13 cellular contexts compared by ENCODE assay signal in the genomic region with DNA sequence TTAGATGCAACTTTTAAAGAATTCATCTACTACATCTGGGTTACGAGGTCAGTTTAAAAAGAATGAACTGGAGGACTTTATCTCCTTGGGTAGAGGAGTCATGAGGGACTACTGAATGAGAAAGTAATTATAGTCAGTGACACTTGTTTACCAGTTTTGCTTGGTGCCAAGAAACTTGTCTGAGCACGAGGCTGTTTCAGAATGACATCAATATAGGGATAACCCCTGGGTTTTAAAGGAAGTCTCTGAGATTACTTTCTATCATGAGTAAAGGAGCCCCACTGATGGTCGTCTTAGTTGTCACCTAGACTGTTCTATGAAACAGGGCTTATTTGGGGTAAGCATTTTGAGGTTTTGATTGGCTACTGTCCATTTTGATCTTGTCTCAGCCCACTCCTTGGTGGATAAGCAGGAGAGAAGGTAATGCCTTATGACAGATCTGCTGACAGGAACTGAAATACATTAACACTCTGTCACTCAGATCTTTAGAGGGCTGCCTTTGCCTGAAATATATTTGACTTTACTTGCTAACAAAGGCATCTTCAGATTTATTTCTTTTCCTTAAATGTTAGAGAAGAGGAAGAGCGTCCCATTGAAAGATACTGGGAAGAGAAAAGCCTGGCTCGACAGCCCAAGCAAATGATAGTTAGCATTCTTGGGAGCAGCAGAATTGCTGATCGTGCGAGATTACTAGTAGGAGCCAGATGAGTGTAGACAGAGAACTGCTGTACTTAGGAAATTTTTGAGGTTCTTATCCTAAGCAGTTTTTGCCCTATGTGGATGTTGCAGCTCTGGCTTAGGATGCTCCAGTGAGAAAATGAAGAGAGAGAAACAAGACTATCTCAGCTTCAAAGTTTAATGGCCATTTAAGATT.
DNase-seq lines count a peak whose midpoint lies in the region; ATAC-seq and TF ChIP-seq lines count a peak whose summit lies in the region.
"Had no signal": no experiment of that assay in that cellular context is flagged by ENCODE, and none has a peak within 500 bp of the region (broad histone marks: within the 10 kb centered on the region; RNA-seq: fewer than 3 reads in every experiment).

No MANE protein-coding gene starts in this region.

- in situ Hi-C loops in brain microvascular endothelial cell (cut with HindIII; ENCODE audit: low pct_ligation_motif_present, low sequenced_read_pairs) = no loop called here

- peaks cover 9% of the 10 kb centered on the region for H3K4me1 Mint-ChIP-seq in activated T-cell treated with anti-CD3 and anti-CD28 coated beads, Interleukin-2, amount 50 U/mL, for 72 hours (ENCODE audit: low read depth)
- peaks cover 3% of the 10 kb centered on the region for H3K4me1 Mint-ChIP-seq in activated naive CD4-positive, alpha-beta T cell treated with anti-CD3 and anti-CD28 coated beads, Interleukin-2, amount 10 ng/mL, durations not matched to agents 7 days and 5 days

- H3K4me3 Mint-ChIP-seq in activated T-cell treated with anti-CD3 and anti-CD28 coated beads, Interleukin-2, amount 50 U/mL, for 72 hours = no peak overlapping the region
- no peak overlapping the region for H3K4me3 Mint-ChIP-seq in activated naive CD4-positive, alpha-beta T cell treated with anti-CD3 and anti-CD28 coated beads, Interleukin-2, amount 10 ng/mL, durations not matched to agents 7 days and 5 days
- H3K4me3 Mint-ChIP-seq: activated naive CD8-positive, alpha-beta T cell; naive B cell had no signal

- H3K9me3 Mint-ChIP-seq in activated T-cell treated with anti-CD3 and anti-CD28 coated beads, Interleukin-2, amount 50 U/mL, for 72 hours = peaks cover 2% of the 10 kb centered on the region in 2 donors
- peaks cover 7% of the 10 kb centered on the region for H3K9me3 Mint-ChIP-seq in activated naive CD4-positive, alpha-beta T cell treated with anti-CD3 and anti-CD28 coated beads, Interleukin-2, amount 10 ng/mL, durations not matched to agents 7 days and 5 days

- TF ChIP-seq CTCF in HEK293 (tag by site-specific recombination; IDR thresholded peaks at IDR 0.05) (no peak), brain microvascular endothelial cell (IDR thresholded peaks at IDR 0.05; ENCODE audit: low read depth, low read length, missing control alignments) (no peak)

- H3K27me3 Mint-ChIP-seq in activated T-cell treated with anti-CD3 and anti-CD28 coated beads, Interleukin-2, amount 50 U/mL, for 72 hours (ENCODE audit: low read depth) = no peaks in the 10 kb centered on the region
- no peaks in the 10 kb centered on the region for H3K27me3 Mint-ChIP-seq in activated naive CD4-positive, alpha-beta T cell treated with anti-CD3 and anti-CD28 coated beads, Interleukin-2, amount 10 ng/mL, durations not matched to agents 7 days and 5 days
- H3K27me3 Mint-ChIP-seq: activated naive CD8-positive, alpha-beta T cell; naive B cell had no signal

- peak; percentile 1 to 2 for DNase-seq in activated T-cell treated with anti-CD3 and anti-CD28 coated beads, Interleukin-2, amount 50 U/mL, for 72 hours
- DNase-seq in activated T-cell treated with anti-CD3 and anti-CD28 coated beads for 4 hours (no peak), renal cortical epithelial cell (ENCODE audit: low read depth) (peak; percentile 37), brain microvascular endothelial cell (no peak), mesenteric fat pad (ENCODE audit: low spot score) (no peak)
- DNase-seq in activated naive CD4-positive, alpha-beta T cell treated with anti-CD3 and anti-CD28 coated beads, Interleukin-2, amount 10 ng/mL, durations not matched to agents 7 days and 5 days = no peak
- DNase-seq: naive B cell, NCI-H2171, tibial artery had no signal

- no peaks in the 10 kb centered on the region for H3K4me1 ChIP-seq in HEK293 (ENCODE audit: control insufficient read depth, insufficient read depth, low read length)
- H3K4me1 ChIP-seq: tibial artery had no signal

- peak; percentile 84 to 94 for ATAC-seq in activated T-cell treated with anti-CD3 and anti-CD28 coated beads, Interleukin-2, amount 50 U/mL, for 72 hours (replicated peaks in 1 of 2)
- peak; percentile 34; the same call in 2 of the 3 replicates for ATAC-seq in SK-N-SH treated with all-trans-retinoic acid at 6 μM for 48 hours

- no peak overlapping the region for H3K4me3 ChIP-seq in HEK293 (ENCODE audit: low read depth, low read length)
- H3K4me3 ChIP-seq in brain microvascular endothelial cell (ENCODE audit: low read depth, low read length) = no peak overlapping the region
- H3K4me3 ChIP-seq: tibial artery had no signal

- POLR2A ChIA-PET in HEK293 (lab: Yijun Ruan, JAX) = no interaction called here

- H3K9me3 ChIP-seq in HEK293 (ENCODE audit: control insufficient read depth, insufficient read depth, low read depth, low read length) = no peaks in the 10 kb centered on the region

- no peaks in the 10 kb centered on the region for H3K27me3 ChIP-seq in brain microvascular endothelial cell (replicated peaks)
- H3K27me3 ChIP-seq: tibial artery had no signal

- H3K27ac ChIP-seq in HEK293 (ENCODE audit: extremely low read depth, low read depth, low read length) = no peak overlapping the region
- no peak overlapping the region for H3K27ac ChIP-seq in brain microvascular endothelial cell
- H3K27ac ChIP-seq: KMS-11, tibial artery had no signal

- CTCF ChIA-PET in HEK293 (lab: Yijun Ruan, JAX) = no interaction called here
- CTCF ChIA-PET in activated naive CD4-positive, alpha-beta T cell treated with anti-CD3 and anti-CD28 coated beads, Interleukin-2, amount 10 ng/mL, durations not matched to agents 7 days and 5 days (lab: Charles Lee) = interaction anchor here (0.8 kb wide), 1 partner anchor 30 kb away, joined by 3 read pairs; no protein-coding TSS in a partner anchor

- H3K36me3 Mint-ChIP-seq in activated T-cell treated with anti-CD3 and anti-CD28 coated beads, Interleukin-2, amount 50 U/mL, for 72 hours (ENCODE audit: insufficient read depth in 2 of 2) = peaks cover 4 to 13% of the 10 kb centered on the region in 2 donors
- peaks cover 12% of the 10 kb centered on the region for H3K36me3 Mint-ChIP-seq in activated naive CD4-positive, alpha-beta T cell treated with anti-CD3 and anti-CD28 coated beads, Interleukin-2, amount 10 ng/mL, durations not matched to agents 7 days and 5 days

- peak overlapping the region; percentile 80 for H3K27ac Mint-ChIP-seq in activated T-cell treated with anti-CD3 and anti-CD28 coated beads, Interleukin-2, amount 50 U/mL, for 72 hours
- H3K27ac Mint-ChIP-seq in activated naive CD4-positive, alpha-beta T cell treated with anti-CD3 and anti-CD28 coated beads, Interleukin-2, amount 10 ng/mL, durations not matched to agents 7 days and 5 days = no peak overlapping the region
- H3K27ac Mint-ChIP-seq: activated naive CD8-positive, alpha-beta T cell; naive B cell had no signal

- H3K36me3 ChIP-seq in HEK293 (ENCODE audit: control insufficient read depth in 2 of 2, insufficient read depth in 1 of 2, low read length in 2 of 2) (no peaks in the 10 kb centered on the region), brain microvascular endothelial cell (replicated peaks) (no peaks in the 10 kb centered on the region)

TF ChIP-seq in HEK293, 187 proteins besides CTCF, POLR2A, EP300 and RAD21 (continues in another document):
- TF ChIP-seq ZNF354C (tag by site-specific recombination; IDR thresholded peaks at IDR 0.05; ENCODE audit: borderline replicate concordance, low read depth) (no peak), IKZF3 (tag by site-specific recombination; IDR thresholded peaks at IDR 0.05) (no peak)
- TF ChIP-seq, protein P1, sequence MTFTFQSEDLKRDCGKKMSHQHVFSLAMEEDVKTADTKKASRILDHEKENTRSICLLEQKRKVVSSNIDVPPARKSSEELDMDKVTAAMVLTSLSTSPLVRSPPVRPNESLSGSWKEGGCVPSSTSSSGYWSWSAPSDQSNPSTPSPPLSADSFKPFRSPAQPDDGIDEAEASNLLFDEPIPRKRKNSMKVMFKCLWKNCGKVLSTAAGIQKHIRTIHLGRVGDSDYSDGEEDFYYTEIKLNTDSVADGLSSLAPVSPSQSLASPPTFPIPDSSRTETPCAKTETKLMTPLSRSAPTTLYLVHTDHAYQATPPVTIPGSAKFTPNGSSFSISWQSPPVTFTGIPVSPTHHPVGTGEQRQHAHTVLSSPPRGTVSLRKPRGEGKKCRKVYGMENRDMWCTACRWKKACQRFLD (tag by site-specific recombination; IDR thresholded peaks at IDR 0.05) = no peak

TF ChIP-seq in SK-N-SH treated with all-trans-retinoic acid at 6 μM for 48 hours, 23 proteins besides CTCF, POLR2A, EP300 and RAD21 (continues in another document):
- TF ChIP-seq, protein P2, sequence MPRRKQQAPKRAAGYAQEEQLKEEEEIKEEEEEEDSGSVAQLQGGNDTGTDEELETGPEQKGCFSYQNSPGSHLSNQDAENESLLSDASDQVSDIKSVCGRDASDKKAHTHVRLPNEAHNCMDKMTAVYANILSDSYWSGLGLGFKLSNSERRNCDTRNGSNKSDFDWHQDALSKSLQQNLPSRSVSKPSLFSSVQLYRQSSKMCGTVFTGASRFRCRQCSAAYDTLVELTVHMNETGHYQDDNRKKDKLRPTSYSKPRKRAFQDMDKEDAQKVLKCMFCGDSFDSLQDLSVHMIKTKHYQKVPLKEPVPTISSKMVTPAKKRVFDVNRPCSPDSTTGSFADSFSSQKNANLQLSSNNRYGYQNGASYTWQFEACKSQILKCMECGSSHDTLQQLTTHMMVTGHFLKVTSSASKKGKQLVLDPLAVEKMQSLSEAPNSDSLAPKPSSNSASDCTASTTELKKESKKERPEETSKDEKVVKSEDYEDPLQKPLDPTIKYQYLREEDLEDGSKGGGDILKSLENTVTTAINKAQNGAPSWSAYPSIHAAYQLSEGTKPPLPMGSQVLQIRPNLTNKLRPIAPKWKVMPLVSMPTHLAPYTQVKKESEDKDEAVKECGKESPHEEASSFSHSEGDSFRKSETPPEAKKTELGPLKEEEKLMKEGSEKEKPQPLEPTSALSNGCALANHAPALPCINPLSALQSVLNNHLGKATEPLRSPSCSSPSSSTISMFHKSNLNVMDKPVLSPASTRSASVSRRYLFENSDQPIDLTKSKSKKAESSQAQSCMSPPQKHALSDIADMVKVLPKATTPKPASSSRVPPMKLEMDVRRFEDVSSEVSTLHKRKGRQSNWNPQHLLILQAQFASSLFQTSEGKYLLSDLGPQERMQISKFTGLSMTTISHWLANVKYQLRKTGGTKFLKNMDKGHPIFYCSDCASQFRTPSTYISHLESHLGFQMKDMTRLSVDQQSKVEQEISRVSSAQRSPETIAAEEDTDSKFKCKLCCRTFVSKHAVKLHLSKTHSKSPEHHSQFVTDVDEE (CRISPR knock-in tag; IDR thresholded peaks at IDR 0.05) = no peak
- TF ChIP-seq ZFP30 (CRISPR knock-in tag; IDR thresholded peaks at IDR 0.05) = no peak
- TF ChIP-seq ZNF8 (CRISPR knock-in tag; IDR thresholded peaks at IDR 0.05) = no peak
- TF ChIP-seq ARNTL (CRISPR knock-in tag; IDR thresholded peaks at IDR 0.05; ENCODE audit: borderline replicate concordance, low read depth) = no peak
- no peak for TF ChIP-seq GLIS3 (CRISPR knock-in tag; IDR thresholded peaks at IDR 0.05)
- TF ChIP-seq ESRRG (CRISPR knock-in tag; IDR thresholded peaks at IDR 0.05) = no peak
- no peak for TF ChIP-seq ZNF565 (CRISPR knock-in tag; conservative IDR thresholded peaks at IDR 0.05; ENCODE audit: low read depth)
- no peak for TF ChIP-seq RARB (CRISPR knock-in tag; IDR thresholded peaks at IDR 0.05)

Comparison
In these comparisons a context has a peak if more than half of its experiments do, and no peak if none do; other contexts are left out.
1. DNase-seq: peak in activated T-cell treated with anti-CD3 and anti-CD28 coated beads, Interleukin-2, amount 50 U/mL, for 72 hours (2 of 2) and renal cortical epithelial cell (single experiment); none in activated T-cell treated with anti-CD3 and anti-CD28 coated beads for 4 hours (single experiment), brain microvascular endothelial cell (single experiment), activated naive CD4-positive, alpha-beta T cell treated with anti-CD3 and anti-CD28 coated beads, Interleukin-2, amount 10 ng/mL, durations not matched to agents 7 days and 5 days (single experiment) and mesenteric fat pad (single experiment).